ENCODE assay signal across 1 cellular context in the genomic region with DNA sequence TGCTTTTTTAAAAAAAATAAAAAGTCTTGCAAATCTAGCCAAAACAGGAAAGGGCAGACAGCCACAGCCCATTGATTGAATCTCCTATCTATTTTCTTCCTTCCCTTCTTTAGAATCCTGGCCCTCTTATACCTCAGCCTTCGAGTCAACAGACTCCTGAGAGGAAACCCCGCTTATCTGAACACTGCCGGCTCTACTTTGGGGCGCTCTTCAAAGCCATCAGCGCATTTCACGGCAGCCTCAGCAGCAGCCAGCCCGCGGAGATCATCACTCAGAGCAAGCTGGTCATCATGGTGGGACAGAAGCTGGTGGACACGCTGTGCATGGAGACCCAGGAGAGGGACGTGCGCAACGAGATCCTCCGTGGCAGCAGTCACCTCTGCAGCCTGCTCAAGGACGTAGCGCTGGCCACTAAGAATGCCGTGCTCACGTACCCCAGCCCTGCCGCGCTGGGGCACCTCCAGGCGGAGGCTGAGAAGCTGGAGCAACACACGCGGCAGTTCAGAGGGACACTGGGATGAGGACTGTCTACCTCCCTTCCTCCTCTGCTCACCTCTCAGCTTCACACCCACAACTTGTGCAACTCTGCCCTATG.
TF ChIP-seq lines count a peak whose summit lies in the region.

No MANE protein-coding gene starts in this region.

TF ChIP-seq in HEK293, 187 proteins besides CTCF, POLR2A, EP300 and RAD21 (continued from another document):
- TF ChIP-seq HOXA7 (CRISPR knock-in tag; IDR thresholded peaks at IDR 0.05; ENCODE audit: borderline replicate concordance) (no peak), ZIC2 (tag by site-specific recombination; IDR thresholded peaks at IDR 0.05) (no peak), ZNF221 (tag by site-specific recombination; IDR thresholded peaks at IDR 0.05; ENCODE audit: borderline replicate concordance) (no peak), MEIS1 (CRISPR knock-in tag; IDR thresholded peaks at IDR 0.05; ENCODE audit: borderline replicate concordance) (no peak), ZNF548 (tag by site-specific recombination; IDR thresholded peaks at IDR 0.05) (no peak), TCF7L2 (IDR thresholded peaks at IDR 0.05; ENCODE audit: borderline replicate concordance, low read depth, low read length) (no peak), ZNF19 (tag by site-specific recombination; IDR thresholded peaks at IDR 0.05; ENCODE audit: low read depth) (no peak)
- TF ChIP-seq, protein P1, sequence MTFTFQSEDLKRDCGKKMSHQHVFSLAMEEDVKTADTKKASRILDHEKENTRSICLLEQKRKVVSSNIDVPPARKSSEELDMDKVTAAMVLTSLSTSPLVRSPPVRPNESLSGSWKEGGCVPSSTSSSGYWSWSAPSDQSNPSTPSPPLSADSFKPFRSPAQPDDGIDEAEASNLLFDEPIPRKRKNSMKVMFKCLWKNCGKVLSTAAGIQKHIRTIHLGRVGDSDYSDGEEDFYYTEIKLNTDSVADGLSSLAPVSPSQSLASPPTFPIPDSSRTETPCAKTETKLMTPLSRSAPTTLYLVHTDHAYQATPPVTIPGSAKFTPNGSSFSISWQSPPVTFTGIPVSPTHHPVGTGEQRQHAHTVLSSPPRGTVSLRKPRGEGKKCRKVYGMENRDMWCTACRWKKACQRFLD (tag by site-specific recombination; IDR thresholded peaks at IDR 0.05), result no peak
